In the genomic region with DNA sequence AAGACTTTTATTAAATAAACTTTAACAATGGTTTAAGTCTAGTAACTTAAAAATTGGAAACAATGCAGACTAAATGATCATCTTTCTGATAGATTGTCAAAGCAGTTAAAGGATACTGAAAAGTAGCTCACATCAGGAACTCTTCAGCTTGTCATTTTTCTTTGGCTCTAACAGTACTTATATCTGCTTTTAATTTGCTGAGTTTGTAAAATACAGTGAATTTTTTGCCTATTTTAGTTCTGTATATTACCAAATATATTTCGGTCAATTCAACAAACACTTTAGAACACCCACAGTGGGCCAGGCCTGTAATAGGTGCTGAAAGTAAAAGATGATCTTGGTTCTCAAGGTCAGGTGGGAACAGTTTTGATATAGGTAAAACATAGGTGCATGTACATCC, we compare ENCODE assay signal across 8 cellular contexts.
"Had no signal": no experiment of that assay in that cellular context is flagged by ENCODE, and none has a peak within 500 bp of the region (broad histone marks: within the 10 kb centered on the region; RNA-seq: fewer than 3 reads in every experiment).

No MANE protein-coding gene starts in this region.

- H3K4me2 ChIP-seq: GM23338 had no signal

- H3K27ac Mint-ChIP-seq: GM23338, H9, IgD-negative memory B cell had no signal

- H3K4me3 Mint-ChIP-seq: GM23338, H9, IgD-negative memory B cell had no signal

- H3K4me3 ChIP-seq: GM23338 had no signal

- H3K27ac ChIP-seq: HL-60 had no signal

- ATAC-seq: GM23338 had no signal

- H3K27me3 Mint-ChIP-seq: IgD-negative memory B cell had no signal

- DNase-seq: H9, HCEC 1CT, KG1 had no signal

- H3K9me3 Mint-ChIP-seq: GM23338, H9, IgD-negative memory B cell had no signal

- FAIRE-seq: H1, H54 had no signal
